Comparison of ENCODE assay signal across 20 cellular contexts in genomic region chr2:169116307-169116706, GRCh38. TPM values are rescaled to one million over a fixed set of nuclear protein-coding genes. Genes with fewer than 3 reads are reported as not detected.
"Had no signal": no experiment of that assay in that cellular context is flagged by ENCODE, and none has a peak within 500 bp of the region (broad histone marks: within the 10 kb centered on the region; RNA-seq: fewer than 3 reads in every experiment).

No MANE protein-coding gene starts in this region.

- DNase-seq: cortex of kidney; dorsolateral prefrontal cortex; effector CD8-positive, alpha-beta T cell; immature natural killer cell; mesendoderm; naive thymus-derived CD4-positive, alpha-beta T cell; nephron progenitor cell; psoas muscle; retina; small intestine; stimulated activated CD4-positive, alpha-beta T cell treated with anti-CD3 and anti-CD28 coated beads, Interleukin-12 subunit alpha, Interleukin-12 subunit beta, amount 100 ng/mL, for 4 hours; stimulated activated naive CD4-positive, alpha-beta T cell; stomach; substantia nigra; trophoblast cell had no signal

- H3K36me3 ChIP-seq: stomach, thoracic aorta had no signal

- H3K4me1 ChIP-seq: psoas muscle, stomach had no signal

- ATAC-seq: naive thymus-derived CD4-positive, alpha-beta T cell; psoas muscle had no signal

- H3K27ac ChIP-seq: dorsolateral prefrontal cortex, psoas muscle, stomach, thoracic aorta had no signal

- H3K4me3 ChIP-seq: dorsolateral prefrontal cortex, psoas muscle, stomach, thoracic aorta had no signal

- FAIRE-seq: frontal cortex, keratinocyte, small intestine had no signal

- H3K9me3 ChIP-seq: psoas muscle, stomach, thoracic aorta had no signal

- H3K27me3 ChIP-seq: dorsolateral prefrontal cortex, stomach had no signal

RNA-seq across cellular contexts. Expression of gene DHRS9, which starts 46.9 kb away (rescaled TPM):
- total RNA-seq: fibroblast of lung, lung microvascular endothelial cell had no signal
- polyA plus RNA-seq: fibroblast of lung; naive thymus-derived CD4-positive, alpha-beta T cell had no signal
